Comparison of ENCODE assay signal across 2 cellular contexts in the genomic region with DNA sequence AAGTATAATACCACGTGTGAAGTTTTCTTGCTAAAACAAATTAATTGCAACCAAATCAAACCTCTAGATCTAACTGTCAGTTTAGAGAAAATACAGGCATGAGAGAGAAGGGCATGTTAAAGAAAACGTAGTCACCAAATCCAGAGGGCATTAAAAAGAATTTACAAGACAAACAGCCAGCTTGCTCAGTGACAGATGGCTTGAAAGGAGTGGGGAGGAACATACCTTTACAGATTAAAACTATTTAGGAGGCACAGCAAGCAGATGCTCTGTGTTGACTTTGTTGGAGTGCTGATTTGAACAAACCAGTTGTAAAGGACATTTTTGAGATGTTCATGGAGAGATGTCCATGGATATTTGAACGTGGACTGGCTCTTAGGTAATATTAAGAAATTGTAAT.
TF ChIP-seq lines count a peak whose summit lies in the region.

No MANE protein-coding gene starts in this region.

TF ChIP-seq in GM23338, 12 proteins besides CTCF, POLR2A, EP300 and RAD21 (continued from another document):
- no peak for TF ChIP-seq ZNF331 (CRISPR knock-in tag; IDR thresholded peaks at IDR 0.05; ENCODE audit: low read depth)
- no peak for TF ChIP-seq CREB1 (CRISPR knock-in tag; IDR thresholded peaks at IDR 0.05; ENCODE audit: low read depth)
- no peak for TF ChIP-seq NANOG (IDR thresholded peaks at IDR 0.05; ENCODE audit: borderline replicate concordance)
- no peak for TF ChIP-seq ZNF114 (CRISPR knock-in tag; IDR thresholded peaks at IDR 0.05)
- TF ChIP-seq, protein P1, sequence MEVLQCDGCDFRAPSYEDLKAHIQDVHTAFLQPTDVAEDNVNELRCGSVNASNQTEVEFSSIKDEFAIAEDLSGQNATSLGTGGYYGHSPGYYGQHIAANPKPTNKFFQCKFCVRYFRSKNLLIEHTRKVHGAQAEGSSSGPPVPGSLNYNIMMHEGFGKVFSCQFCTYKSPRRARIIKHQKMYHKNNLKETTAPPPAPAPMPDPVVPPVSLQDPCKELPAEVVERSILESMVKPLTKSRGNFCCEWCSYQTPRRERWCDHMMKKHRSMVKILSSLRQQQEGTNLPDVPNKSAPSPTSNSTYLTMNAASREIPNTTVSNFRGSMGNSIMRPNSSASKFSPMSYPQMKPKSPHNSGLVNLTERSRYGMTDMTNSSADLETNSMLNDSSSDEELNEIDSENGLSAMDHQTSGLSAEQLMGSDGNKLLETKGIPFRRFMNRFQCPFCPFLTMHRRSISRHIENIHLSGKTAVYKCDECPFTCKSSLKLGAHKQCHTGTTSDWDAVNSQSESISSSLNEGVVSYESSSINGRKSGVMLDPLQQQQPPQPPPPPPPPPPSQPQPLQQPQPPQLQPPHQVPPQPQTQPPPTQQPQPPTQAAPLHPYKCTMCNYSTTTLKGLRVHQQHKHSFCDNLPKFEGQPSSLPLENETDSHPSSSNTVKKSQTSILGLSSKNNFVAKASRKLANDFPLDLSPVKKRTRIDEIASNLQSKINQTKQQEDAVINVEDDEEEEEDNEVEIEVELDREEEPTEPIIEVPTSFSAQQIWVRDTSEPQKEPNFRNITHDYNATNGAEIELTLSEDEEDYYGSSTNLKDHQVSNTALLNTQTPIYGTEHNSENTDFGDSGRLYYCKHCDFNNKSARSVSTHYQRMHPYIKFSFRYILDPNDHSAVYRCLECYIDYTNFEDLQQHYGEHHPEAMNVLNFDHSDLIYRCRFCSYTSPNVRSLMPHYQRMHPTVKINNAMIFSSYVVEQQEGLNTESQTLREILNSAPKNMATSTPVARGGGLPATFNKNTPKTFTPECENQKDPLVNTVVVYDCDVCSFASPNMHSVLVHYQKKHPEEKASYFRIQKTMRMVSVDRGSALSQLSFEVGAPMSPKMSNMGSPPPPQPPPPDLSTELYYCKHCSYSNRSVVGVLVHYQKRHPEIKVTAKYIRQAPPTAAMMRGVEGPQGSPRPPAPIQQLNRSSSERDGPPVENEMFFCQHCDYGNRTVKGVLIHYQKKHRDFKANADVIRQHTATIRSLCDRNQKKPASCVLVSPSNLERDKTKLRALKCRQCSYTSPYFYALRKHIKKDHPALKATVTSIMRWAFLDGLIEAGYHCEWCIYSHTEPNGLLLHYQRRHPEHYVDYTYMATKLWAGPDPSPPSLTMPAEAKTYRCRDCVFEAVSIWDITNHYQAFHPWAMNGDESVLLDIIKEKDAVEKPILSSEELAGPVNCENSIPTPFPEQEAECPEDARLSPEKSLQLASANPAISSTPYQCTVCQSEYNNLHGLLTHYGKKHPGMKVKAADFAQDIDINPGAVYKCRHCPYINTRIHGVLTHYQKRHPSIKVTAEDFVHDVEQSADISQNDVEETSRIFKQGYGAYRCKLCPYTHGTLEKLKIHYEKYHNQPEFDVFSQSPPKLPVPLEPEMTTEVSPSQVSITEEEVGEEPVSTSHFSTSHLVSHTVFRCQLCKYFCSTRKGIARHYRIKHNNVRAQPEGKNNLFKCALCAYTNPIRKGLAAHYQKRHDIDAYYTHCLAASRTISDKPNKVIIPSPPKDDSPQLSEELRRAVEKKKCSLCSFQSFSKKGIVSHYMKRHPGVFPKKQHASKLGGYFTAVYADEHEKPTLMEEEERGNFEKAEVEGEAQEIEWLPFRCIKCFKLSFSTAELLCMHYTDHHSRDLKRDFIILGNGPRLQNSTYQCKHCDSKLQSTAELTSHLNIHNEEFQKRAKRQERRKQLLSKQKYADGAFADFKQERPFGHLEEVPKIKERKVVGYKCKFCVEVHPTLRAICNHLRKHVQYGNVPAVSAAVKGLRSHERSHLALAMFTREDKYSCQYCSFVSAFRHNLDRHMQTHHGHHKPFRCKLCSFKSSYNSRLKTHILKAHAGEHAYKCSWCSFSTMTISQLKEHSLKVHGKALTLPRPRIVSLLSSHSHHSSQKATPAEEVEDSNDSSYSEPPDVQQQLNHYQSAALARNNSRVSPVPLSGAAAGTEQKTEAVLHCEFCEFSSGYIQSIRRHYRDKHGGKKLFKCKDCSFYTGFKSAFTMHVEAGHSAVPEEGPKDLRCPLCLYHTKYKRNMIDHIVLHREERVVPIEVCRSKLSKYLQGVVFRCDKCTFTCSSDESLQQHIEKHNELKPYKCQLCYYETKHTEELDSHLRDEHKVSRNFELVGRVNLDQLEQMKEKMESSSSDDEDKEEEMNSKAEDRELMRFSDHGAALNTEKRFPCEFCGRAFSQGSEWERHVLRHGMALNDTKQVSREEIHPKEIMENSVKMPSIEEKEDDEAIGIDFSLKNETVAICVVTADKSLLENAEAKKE (CRISPR knock-in tag; IDR thresholded peaks at IDR 0.05), result no peak
- no peak for TF ChIP-seq STAT1 (IDR thresholded peaks at IDR 0.05; ENCODE audit: unreplicated experiment)
- TF ChIP-seq, protein P2, sequence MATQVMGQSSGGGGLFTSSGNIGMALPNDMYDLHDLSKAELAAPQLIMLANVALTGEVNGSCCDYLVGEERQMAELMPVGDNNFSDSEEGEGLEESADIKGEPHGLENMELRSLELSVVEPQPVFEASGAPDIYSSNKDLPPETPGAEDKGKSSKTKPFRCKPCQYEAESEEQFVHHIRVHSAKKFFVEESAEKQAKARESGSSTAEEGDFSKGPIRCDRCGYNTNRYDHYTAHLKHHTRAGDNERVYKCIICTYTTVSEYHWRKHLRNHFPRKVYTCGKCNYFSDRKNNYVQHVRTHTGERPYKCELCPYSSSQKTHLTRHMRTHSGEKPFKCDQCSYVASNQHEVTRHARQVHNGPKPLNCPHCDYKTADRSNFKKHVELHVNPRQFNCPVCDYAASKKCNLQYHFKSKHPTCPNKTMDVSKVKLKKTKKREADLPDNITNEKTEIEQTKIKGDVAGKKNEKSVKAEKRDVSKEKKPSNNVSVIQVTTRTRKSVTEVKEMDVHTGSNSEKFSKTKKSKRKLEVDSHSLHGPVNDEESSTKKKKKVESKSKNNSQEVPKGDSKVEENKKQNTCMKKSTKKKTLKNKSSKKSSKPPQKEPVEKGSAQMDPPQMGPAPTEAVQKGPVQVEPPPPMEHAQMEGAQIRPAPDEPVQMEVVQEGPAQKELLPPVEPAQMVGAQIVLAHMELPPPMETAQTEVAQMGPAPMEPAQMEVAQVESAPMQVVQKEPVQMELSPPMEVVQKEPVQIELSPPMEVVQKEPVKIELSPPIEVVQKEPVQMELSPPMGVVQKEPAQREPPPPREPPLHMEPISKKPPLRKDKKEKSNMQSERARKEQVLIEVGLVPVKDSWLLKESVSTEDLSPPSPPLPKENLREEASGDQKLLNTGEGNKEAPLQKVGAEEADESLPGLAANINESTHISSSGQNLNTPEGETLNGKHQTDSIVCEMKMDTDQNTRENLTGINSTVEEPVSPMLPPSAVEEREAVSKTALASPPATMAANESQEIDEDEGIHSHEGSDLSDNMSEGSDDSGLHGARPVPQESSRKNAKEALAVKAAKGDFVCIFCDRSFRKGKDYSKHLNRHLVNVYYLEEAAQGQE (IDR thresholded peaks at IDR 0.05; ENCODE audit: unreplicated experiment), result no peak
- no peak for TF ChIP-seq EZH2phosphoT487 (IDR thresholded peaks at IDR 0.05; ENCODE audit: unreplicated experiment)

TF ChIP-seq in WTC11, 78 proteins besides CTCF, POLR2A, EP300 and RAD21 (continued from another document):
- TF ChIP-seq, protein P3, sequence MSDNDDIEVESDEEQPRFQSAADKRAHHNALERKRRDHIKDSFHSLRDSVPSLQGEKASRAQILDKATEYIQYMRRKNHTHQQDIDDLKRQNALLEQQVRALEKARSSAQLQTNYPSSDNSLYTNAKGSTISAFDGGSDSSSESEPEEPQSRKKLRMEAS (CRISPR knock-in tag; IDR thresholded peaks at IDR 0.05), result no peak
- TF ChIP-seq, protein P4, sequence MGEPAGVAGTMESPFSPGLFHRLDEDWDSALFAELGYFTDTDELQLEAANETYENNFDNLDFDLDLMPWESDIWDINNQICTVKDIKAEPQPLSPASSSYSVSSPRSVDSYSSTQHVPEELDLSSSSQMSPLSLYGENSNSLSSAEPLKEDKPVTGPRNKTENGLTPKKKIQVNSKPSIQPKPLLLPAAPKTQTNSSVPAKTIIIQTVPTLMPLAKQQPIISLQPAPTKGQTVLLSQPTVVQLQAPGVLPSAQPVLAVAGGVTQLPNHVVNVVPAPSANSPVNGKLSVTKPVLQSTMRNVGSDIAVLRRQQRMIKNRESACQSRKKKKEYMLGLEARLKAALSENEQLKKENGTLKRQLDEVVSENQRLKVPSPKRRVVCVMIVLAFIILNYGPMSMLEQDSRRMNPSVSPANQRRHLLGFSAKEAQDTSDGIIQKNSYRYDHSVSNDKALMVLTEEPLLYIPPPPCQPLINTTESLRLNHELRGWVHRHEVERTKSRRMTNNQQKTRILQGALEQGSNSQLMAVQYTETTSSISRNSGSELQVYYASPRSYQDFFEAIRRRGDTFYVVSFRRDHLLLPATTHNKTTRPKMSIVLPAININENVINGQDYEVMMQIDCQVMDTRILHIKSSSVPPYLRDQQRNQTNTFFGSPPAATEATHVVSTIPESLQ (CRISPR knock-in tag; IDR thresholded peaks at IDR 0.05), result no peak
- TF ChIP-seq, protein P5, sequence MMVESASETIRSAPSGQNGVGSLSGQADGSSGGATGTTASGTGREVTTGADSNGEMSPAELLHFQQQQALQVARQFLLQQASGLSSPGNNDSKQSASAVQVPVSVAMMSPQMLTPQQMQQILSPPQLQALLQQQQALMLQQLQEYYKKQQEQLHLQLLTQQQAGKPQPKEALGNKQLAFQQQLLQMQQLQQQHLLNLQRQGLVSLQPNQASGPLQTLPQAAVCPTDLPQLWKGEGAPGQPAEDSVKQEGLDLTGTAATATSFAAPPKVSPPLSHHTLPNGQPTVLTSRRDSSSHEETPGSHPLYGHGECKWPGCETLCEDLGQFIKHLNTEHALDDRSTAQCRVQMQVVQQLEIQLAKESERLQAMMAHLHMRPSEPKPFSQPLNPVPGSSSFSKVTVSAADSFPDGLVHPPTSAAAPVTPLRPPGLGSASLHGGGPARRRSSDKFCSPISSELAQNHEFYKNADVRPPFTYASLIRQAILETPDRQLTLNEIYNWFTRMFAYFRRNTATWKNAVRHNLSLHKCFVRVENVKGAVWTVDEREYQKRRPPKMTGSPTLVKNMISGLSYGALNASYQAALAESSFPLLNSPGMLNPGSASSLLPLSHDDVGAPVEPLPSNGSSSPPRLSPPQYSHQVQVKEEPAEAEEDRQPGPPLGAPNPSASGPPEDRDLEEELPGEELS (CRISPR knock-in tag; IDR thresholded peaks at IDR 0.05), result no peak
- TF ChIP-seq, protein P6, sequence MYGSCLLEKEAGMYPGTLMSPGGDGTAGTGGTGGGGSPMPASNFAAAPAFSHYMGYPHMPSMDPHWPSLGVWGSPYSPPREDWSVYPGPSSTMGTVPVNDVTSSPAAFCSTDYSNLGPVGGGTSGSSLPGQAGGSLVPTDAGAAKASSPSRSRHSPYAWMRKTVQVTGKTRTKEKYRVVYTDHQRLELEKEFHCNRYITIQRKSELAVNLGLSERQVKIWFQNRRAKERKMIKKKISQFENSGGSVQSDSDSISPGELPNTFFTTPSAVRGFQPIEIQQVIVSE (CRISPR knock-in tag; IDR thresholded peaks at IDR 0.05; ENCODE audit: borderline replicate concordance), result no peak
- TF ChIP-seq NFATC4 (CRISPR knock-in tag; IDR thresholded peaks at IDR 0.05) (no peak), ZNF138 (CRISPR knock-in tag; conservative IDR thresholded peaks at IDR 0.05) (no peak), CREM (CRISPR knock-in tag; IDR thresholded peaks at IDR 0.05) (no peak), NR3C1 (CRISPR knock-in tag; conservative IDR thresholded peaks at IDR 0.05; ENCODE audit: low read depth) (no peak), HMGA2 (CRISPR knock-in tag; IDR thresholded peaks at IDR 0.05) (no peak), ZNF396 (CRISPR knock-in tag; IDR thresholded peaks at IDR 0.05; ENCODE audit: borderline replicate concordance) (no peak), GABPB1 (CRISPR knock-in tag; IDR thresholded peaks at IDR 0.05) (no peak), SMAD3 (CRISPR knock-in tag; IDR thresholded peaks at IDR 0.05; ENCODE audit: borderline replicate concordance) (no peak)
- TF ChIP-seq, protein P7, sequence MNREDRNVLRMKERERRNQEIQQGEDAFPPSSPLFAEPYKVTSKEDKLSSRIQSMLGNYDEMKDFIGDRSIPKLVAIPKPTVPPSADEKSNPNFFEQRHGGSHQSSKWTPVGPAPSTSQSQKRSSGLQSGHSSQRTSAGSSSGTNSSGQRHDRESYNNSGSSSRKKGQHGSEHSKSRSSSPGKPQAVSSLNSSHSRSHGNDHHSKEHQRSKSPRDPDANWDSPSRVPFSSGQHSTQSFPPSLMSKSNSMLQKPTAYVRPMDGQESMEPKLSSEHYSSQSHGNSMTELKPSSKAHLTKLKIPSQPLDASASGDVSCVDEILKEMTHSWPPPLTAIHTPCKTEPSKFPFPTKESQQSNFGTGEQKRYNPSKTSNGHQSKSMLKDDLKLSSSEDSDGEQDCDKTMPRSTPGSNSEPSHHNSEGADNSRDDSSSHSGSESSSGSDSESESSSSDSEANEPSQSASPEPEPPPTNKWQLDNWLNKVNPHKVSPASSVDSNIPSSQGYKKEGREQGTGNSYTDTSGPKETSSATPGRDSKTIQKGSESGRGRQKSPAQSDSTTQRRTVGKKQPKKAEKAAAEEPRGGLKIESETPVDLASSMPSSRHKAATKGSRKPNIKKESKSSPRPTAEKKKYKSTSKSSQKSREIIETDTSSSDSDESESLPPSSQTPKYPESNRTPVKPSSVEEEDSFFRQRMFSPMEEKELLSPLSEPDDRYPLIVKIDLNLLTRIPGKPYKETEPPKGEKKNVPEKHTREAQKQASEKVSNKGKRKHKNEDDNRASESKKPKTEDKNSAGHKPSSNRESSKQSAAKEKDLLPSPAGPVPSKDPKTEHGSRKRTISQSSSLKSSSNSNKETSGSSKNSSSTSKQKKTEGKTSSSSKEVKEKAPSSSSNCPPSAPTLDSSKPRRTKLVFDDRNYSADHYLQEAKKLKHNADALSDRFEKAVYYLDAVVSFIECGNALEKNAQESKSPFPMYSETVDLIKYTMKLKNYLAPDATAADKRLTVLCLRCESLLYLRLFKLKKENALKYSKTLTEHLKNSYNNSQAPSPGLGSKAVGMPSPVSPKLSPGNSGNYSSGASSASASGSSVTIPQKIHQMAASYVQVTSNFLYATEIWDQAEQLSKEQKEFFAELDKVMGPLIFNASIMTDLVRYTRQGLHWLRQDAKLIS (CRISPR knock-in tag; IDR thresholded peaks at IDR 0.05; ENCODE audit: borderline replicate concordance), result no peak
